Comparison of ENCODE assay signal across 2 cellular contexts in genomic region chr14:75068294-75069020, GRCh38.
TF ChIP-seq lines count a peak whose summit lies in the region.

No MANE protein-coding gene starts in this region.

TF ChIP-seq in K562, 482 proteins besides CTCF, POLR2A, EP300 and RAD21 (continues in another document):
- TF ChIP-seq PML (IDR thresholded peaks at IDR 0.05; ENCODE audit: low read length) (no peak), MYNN (IDR thresholded peaks at IDR 0.05) (no peak), MYNN (CRISPR knock-in tag; IDR thresholded peaks at IDR 0.05) (no peak), TSHZ1 (CRISPR knock-in tag; IDR thresholded peaks at IDR 0.05) (no peak), PRMT5 (CRISPR knock-in tag; IDR thresholded peaks at IDR 0.05) (no peak), KLF13 (tag; IDR thresholded peaks at IDR 0.05; ENCODE audit: borderline replicate concordance, low read depth) (no peak), ARHGAP35 (IDR thresholded peaks at IDR 0.05; ENCODE audit: partially characterized antibody) (no peak), MITF (IDR thresholded peaks at IDR 0.05) (no peak), SOX6 (IDR thresholded peaks at IDR 0.05) (no peak), MTA1 (IDR thresholded peaks at IDR 0.05; ENCODE audit: borderline replicate concordance) (0 out of 2 replicates have a peak, but pooled peaks have one; percentile 57), HES1 (IDR thresholded peaks at IDR 0.05; ENCODE audit: low read depth) (no peak), ZEB2 (IDR thresholded peaks at IDR 0.05) (no peak), ATF3 (IDR thresholded peaks at IDR 0.05) (no peak; the same call in 1 of the 2 replicates), ATF3 (CRISPR knock-in tag; conservative IDR thresholded peaks at IDR 0.05) (no peak), ZNF121 (CRISPR knock-in tag; conservative IDR thresholded peaks at IDR 0.05) (no peak), STAT5B (CRISPR knock-in tag; IDR thresholded peaks at IDR 0.05) (no peak), TFE3 (CRISPR knock-in tag; IDR thresholded peaks at IDR 0.05) (no peak), ZKSCAN1 (IDR thresholded peaks at IDR 0.05; ENCODE audit: low read depth, low read length) (no peak), YY1 (IDR thresholded peaks at IDR 0.05; ENCODE audit: borderline replicate concordance in 1 of 3, control insufficient read depth in 1 of 3, extremely low read depth in 1 of 3, insufficient read depth in 3 of 3, insufficient read length in 1 of 3, insufficient replicate concordance in 2 of 3, low read depth in 1 of 3, low read length in 2 of 3) (no peak), MBD1 (CRISPR knock-in tag; IDR thresholded peaks at IDR 0.05) (no peak), ZBTB8A (IDR thresholded peaks at IDR 0.05; ENCODE audit: partially characterized antibody) (no peak)

TF ChIP-seq in HepG2, 621 proteins besides CTCF, POLR2A, EP300 and RAD21:
- TF ChIP-seq ZNF710 (CRISPR knock-in tag; IDR thresholded peaks at IDR 0.05; ENCODE audit: borderline replicate concordance), result peak; percentile 20; the same call in 1 of the 2 replicates
- TF ChIP-seq SNAPC2 (CRISPR knock-in tag; IDR thresholded peaks at IDR 0.05), result no peak
